ENCODE assay signal across 14 cellular contexts in the genomic region with DNA sequence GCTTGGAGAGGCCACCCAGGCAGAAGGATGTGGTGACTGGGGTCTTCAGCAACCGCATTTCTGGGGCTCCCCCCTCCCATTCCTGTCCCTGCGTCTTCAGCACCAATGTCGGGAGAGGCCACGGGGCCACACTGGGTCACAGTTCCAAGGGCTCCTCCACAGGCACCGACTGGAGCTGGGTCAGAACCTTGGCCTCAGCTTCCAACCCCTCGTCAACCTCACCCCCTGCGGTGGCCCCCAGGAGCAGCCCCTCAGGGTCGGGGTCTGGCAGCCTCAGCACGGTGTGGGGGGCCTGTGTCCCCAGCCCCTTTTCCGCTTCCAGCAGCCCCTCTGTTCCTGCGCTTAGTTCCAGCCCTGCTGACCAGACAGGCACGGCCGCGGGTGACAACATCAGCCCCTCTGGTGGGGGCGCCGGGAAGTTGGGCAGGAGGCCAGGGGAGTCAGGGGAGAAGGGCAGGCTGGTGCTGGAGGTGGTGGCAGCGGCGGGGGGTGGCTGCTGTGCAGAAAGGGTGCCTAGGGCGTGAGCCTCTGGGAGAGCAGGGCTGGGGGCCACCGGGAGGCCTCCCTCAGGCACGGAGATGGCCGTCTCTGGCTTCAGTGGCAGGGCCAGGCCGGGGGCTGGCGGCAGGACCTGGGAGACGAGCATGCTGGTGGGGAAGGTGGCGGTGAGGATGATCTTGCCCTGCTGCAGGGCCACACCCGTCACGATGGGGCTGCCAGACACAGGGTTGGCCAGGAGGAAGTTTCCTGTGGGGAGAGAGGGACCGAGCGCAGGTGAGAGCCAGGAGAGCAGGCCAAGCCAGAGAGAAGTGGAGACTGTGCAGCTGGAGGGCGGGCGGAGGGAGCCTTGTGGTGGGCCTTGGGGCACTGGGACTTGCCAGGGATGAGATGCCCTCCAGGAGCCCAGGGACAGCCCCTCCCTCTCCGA. TPM values are rescaled to one million over a fixed set of nuclear protein-coding genes. Genes with fewer than 3 reads are reported as not detected.
A peak's percentile ranks its signal among the peaks of the same experiment; 100 is the strongest.
DNase-seq lines count a peak whose midpoint lies in the region; ATAC-seq and TF ChIP-seq lines count a peak whose summit lies in the region.
"Had no signal": no experiment of that assay in that cellular context is flagged by ENCODE, and none has a peak within 500 bp of the region (broad histone marks: within the 10 kb centered on the region; RNA-seq: fewer than 3 reads in every experiment).

No MANE protein-coding gene starts in this region.

- no peak overlapping the region for H3K9ac ChIP-seq in mammary epithelial cell (ENCODE audit: insufficient read depth, low read length)
- no peak overlapping the region for H3K9ac ChIP-seq in neural progenitor cell

- TF ChIP-seq CTCF in MCF 10A (IDR thresholded peaks at IDR 0.05; ENCODE audit: unreplicated experiment) = no peak
- TF ChIP-seq CTCF in mammary epithelial cell (conservative IDR thresholded peaks at IDR 0.05 in 1 of 2, IDR thresholded peaks at IDR 0.05 in 1 of 2; ENCODE audit: extremely low read depth in 1 of 2, insufficient read depth in 1 of 2, low read depth in 1 of 2, low read length in 2 of 2) = no peak
- no peak for TF ChIP-seq CTCF in neural progenitor cell (IDR thresholded peaks at IDR 0.05)
- TF ChIP-seq CTCF in upper lobe of left lung (IDR thresholded peaks at IDR 0.05) = no peak

- H3K27ac Mint-ChIP-seq in MCF 10A (ENCODE audit: low read depth, unreplicated experiment) (no peak overlapping the region), neural progenitor cell (peak overlapping the region; percentile 30)
- H3K27ac Mint-ChIP-seq: activated CD4-positive, alpha-beta memory T cell treated with anti-CD3 and anti-CD28 coated beads, Interleukin-2, amount 10 ng/mL, durations not matched to agents 7 days and 5 days had no signal

- 78% methylated on average over 17 of the region's 33 CpGs for WGBS in mammary epithelial cell (ENCODE audit: low coverage, missing lambda C conversion rate)
- 78 to 84% methylated on average over 18 to 32 of the region's 33 CpGs for WGBS in upper lobe of left lung, 2 donors

- CTCF ChIA-PET in MCF 10A (lab: Yijun Ruan, JAX) = interaction anchor here (0.5 to 0.8 kb wide), 3 partner anchors 51 to 72 kb away, joined by 3 to 4 read pairs (median 3); no protein-coding TSS in a partner anchor
- CTCF ChIA-PET in mammary epithelial cell (lab: Charles Lee; ENCODE audit: low non-redundant PET) = no interaction called here

- H3K4me1 ChIP-seq in mammary epithelial cell (ENCODE audit: insufficient read depth, low read length) (peaks cover 30% of the 10 kb centered on the region), neural progenitor cell (peaks cover 29% of the 10 kb centered on the region), upper lobe of left lung (peaks cover 25 to 64% (median 29%) of the 10 kb centered on the region in 4 donors)

- no peak for DNase-seq in MCF 10A (ENCODE audit: unreplicated experiment)
- no peak for DNase-seq in mammary epithelial cell
- DNase-seq in ecto neural progenitor cell (ENCODE audit: low spot score) = peak; percentile 50
- no peak for DNase-seq in neural progenitor cell (ENCODE audit: low spot score)
- DNase-seq in upper lobe of left lung = peak in 1 of 2 donors; percentile 78
- no peak for DNase-seq in GM03348 (ENCODE audit: low spot score)
- DNase-seq in NCI-H524 (lab: John Stamatoyannopoulos, UW) = no peak
- DNase-seq: activated CD4-positive, alpha-beta memory T cell treated with anti-CD3 and anti-CD28 coated beads, Interleukin-2, amount 10 ng/mL, durations not matched to agents 7 days and 5 days; activated gamma-delta T cell; cerebellar nuclear complex; Peyer's patch had no signal

- no peak for ATAC-seq in upper lobe of left lung (ENCODE audit: low FRiP score in 2 of 2)
- no peak for ATAC-seq in GM21390 (IDR thresholded peaks at IDR 0.05; ENCODE audit: unreplicated experiment)
- ATAC-seq: esophagus mucosa had no signal

- H3K4me3 Mint-ChIP-seq in MCF 10A (ENCODE audit: unreplicated experiment) = peak overlapping the region; percentile 38
- H3K4me3 Mint-ChIP-seq in neural progenitor cell = peak overlapping the region; percentile 76
- H3K4me3 Mint-ChIP-seq: activated CD4-positive, alpha-beta memory T cell treated with anti-CD3 and anti-CD28 coated beads, Interleukin-2, amount 10 ng/mL, durations not matched to agents 7 days and 5 days had no signal

- no peaks in the 10 kb centered on the region for H3K9me3 ChIP-seq in mammary epithelial cell (replicated peaks; ENCODE audit: insufficient read depth, low read length)
- H3K9me3 ChIP-seq in neural progenitor cell (ENCODE audit: low read depth) = no peaks in the 10 kb centered on the region
- H3K9me3 ChIP-seq in upper lobe of left lung = no peaks in the 10 kb centered on the region
- H3K9me3 ChIP-seq: Peyer's patch had no signal

- no peaks in the 10 kb centered on the region for H3K27me3 ChIP-seq in mammary epithelial cell (ENCODE audit: insufficient read depth, low read length)
- H3K27me3 ChIP-seq in neural progenitor cell = no peaks in the 10 kb centered on the region
- H3K27me3 ChIP-seq in upper lobe of left lung = peaks cover 0 to 3% (median 1%) of the 10 kb centered on the region in 4 donors
- H3K27me3 ChIP-seq: Peyer's patch had no signal

- H3K27ac ChIP-seq in mammary epithelial cell (ENCODE audit: insufficient read depth, low read depth, low read length) (no peak overlapping the region), neural progenitor cell (no peak overlapping the region), upper lobe of left lung (peak overlapping the region in 3 of 4 donors; percentile 95 to 97 (median 95))

- H2AFZ ChIP-seq in mammary epithelial cell (ENCODE audit: low read depth, low read length) (no peak overlapping the region), neural progenitor cell (replicated peaks) (no peak overlapping the region)

- H3K4me2 ChIP-seq in mammary epithelial cell (ENCODE audit: insufficient read depth, low read depth, low read length) (no peak overlapping the region), neural progenitor cell (no peak overlapping the region)

- H3K4me3 ChIP-seq in mammary epithelial cell (replicated peaks in 1 of 3; ENCODE audit: insufficient read depth in 1 of 3, low read depth in 2 of 3, low read length in 3 of 3) = no peak overlapping the region
- H3K4me3 ChIP-seq in neural progenitor cell = no peak overlapping the region
- no peak overlapping the region for H3K4me3 ChIP-seq in upper lobe of left lung

- H3K36me3 Mint-ChIP-seq in MCF 10A (ENCODE audit: insufficient read depth, unreplicated experiment) (peaks cover 33% of the 10 kb centered on the region), neural progenitor cell (no peaks in the 10 kb centered on the region)

- peaks cover 37% of the 10 kb centered on the region for H3F3A ChIP-seq in neural progenitor cell (ENCODE audit: low read depth)

- no peaks in the 10 kb centered on the region for H3K4me1 Mint-ChIP-seq in MCF 10A (ENCODE audit: insufficient read depth, unreplicated experiment)
- peaks cover 12% of the 10 kb centered on the region for H3K4me1 Mint-ChIP-seq in neural progenitor cell

- H3K36me3 ChIP-seq in mammary epithelial cell (ENCODE audit: insufficient read depth, low read length) = no peaks in the 10 kb centered on the region
- H3K36me3 ChIP-seq in neural progenitor cell = no peaks in the 10 kb centered on the region
- H3K36me3 ChIP-seq in upper lobe of left lung = no peaks in the 10 kb centered on the region
- H3K36me3 ChIP-seq: Peyer's patch had no signal

- dilution Hi-C loops in mammary epithelial cell (cut with HindIII; ENCODE audit: low sequenced_read_pairs) = no loop called here

- in situ Hi-C loops in mammary epithelial cell (cut with MboI; ENCODE audit: low sequenced_read_pairs in 2 of 2) = no loop called here

- intact Hi-C loops in MCF 10A (cut with micrococcal nuclease) = no loop called here
- intact Hi-C loops in mammary epithelial cell (cut with micrococcal nuclease) = no loop called here

- no peak for TF ChIP-seq POLR2A in upper lobe of left lung (IDR thresholded peaks at IDR 0.05)

- H3K9me3 Mint-ChIP-seq in MCF 10A (ENCODE audit: unreplicated experiment) (no peaks in the 10 kb centered on the region), neural progenitor cell (no peaks in the 10 kb centered on the region)
- H3K9me3 Mint-ChIP-seq: activated CD4-positive, alpha-beta memory T cell treated with anti-CD3 and anti-CD28 coated beads, Interleukin-2, amount 10 ng/mL, durations not matched to agents 7 days and 5 days had no signal

- TF ChIP-seq EP300 in upper lobe of left lung (IDR thresholded peaks at IDR 0.05) = no peak

- POLR2A ChIA-PET in MCF 10A (lab: Yijun Ruan, JAX) = interaction anchor here (5.2 to 5.9 kb wide), 2 partner anchors 7 to 50 kb away, joined by 38 to 152 read pairs; no protein-coding TSS in a partner anchor

- H3K27me3 Mint-ChIP-seq in MCF 10A (ENCODE audit: insufficient read depth, unreplicated experiment) (no peaks in the 10 kb centered on the region), neural progenitor cell (ENCODE audit: insufficient read depth, low read depth) (peaks cover 12% of the 10 kb centered on the region)

- no peaks in the 10 kb centered on the region for H4K20me1 ChIP-seq in mammary epithelial cell (ENCODE audit: insufficient read depth, low read length)
- peaks cover 14% of the 10 kb centered on the region for H4K20me1 ChIP-seq in neural progenitor cell (ENCODE audit: low read depth)

- H3K79me2 ChIP-seq in mammary epithelial cell (ENCODE audit: insufficient read depth, low read length) (no peaks in the 10 kb centered on the region), neural progenitor cell (ENCODE audit: low read depth) (peaks cover 25% of the 10 kb centered on the region)

- TSS peak; percentile 15 for BruUV-seq in MCF 10A (replicated peaks; lab: Mats Ljungman, UMichigan)
- BruUV-seq in mammary epithelial cell (replicated peaks; lab: Mats Ljungman, UMichigan) = no TSS peak

RNA-seq across cellular contexts. Expression of a gene that starts 3.4 kb away (rescaled TPM):
- total RNA-seq in MCF 10A (2022) (17.3 and 19.6 TPM in 2 replicates), mammary epithelial cell (1 to 10 TPM; 4.2 to 9.6 TPM), neural progenitor cell (ENCODE audit: low replicate concordance) (8.1 and 50.8 TPM in 2 replicates), upper lobe of left lung (10 to 100 TPM in 4 of 6 donors, 1 to 10 TPM in 2; 6.2 to 36.7 (median 17.8) TPM)
- 4.7 TPM for polyA plus RNA-seq in mammary epithelial cell
- 7.1 TPM for polyA minus RNA-seq in mammary epithelial cell

RNA-seq across cellular contexts. Expression of a gene that starts 16.7 kb away (rescaled TPM):
- total RNA-seq in MCF 10A (2022) (40.5 and 52.4 TPM in 2 replicates), mammary epithelial cell (10 to 100 TPM; 10.0 to 43.2 TPM), neural progenitor cell (ENCODE audit: low replicate concordance) (5.5 and 33.2 TPM in 2 replicates), upper lobe of left lung (100 to 1,000 TPM in 1 of 6 donors, 10 to 100 TPM in 5; 24.2 to 192 (median 43.8) TPM)
- polyA plus RNA-seq in mammary epithelial cell = 9.8 TPM
- polyA minus RNA-seq in mammary epithelial cell = 7.1 TPM

RNA-seq across cellular contexts. Expression of a gene that starts 27.0 kb away (rescaled TPM):
- 57.5 and 71.6 TPM in 2 replicates for total RNA-seq in MCF 10A (2022)
- 10 to 100 TPM; 40.0 to 56.7 TPM for total RNA-seq in mammary epithelial cell
- polyA plus RNA-seq in mammary epithelial cell = 17.0 TPM
- 8.7 TPM for polyA minus RNA-seq in mammary epithelial cell
- total RNA-seq in neural progenitor cell (ENCODE audit: low replicate concordance) = 22.8 and 50.3 TPM in 2 replicates
- 100 to 1,000 TPM in 1 of 6 donors, 10 to 100 TPM in 5; 29.4 to 109 (median 57.4) TPM for total RNA-seq in upper lobe of left lung

RNA-seq across cellular contexts. Expression of a gene that starts 32.4 kb away (rescaled TPM):
- not detected in 2 replicates for total RNA-seq in MCF 10A (2022)
- total RNA-seq in mammary epithelial cell = not detected
- 0.01 TPM for polyA plus RNA-seq in mammary epithelial cell
- polyA minus RNA-seq in mammary epithelial cell = not detected
- total RNA-seq in neural progenitor cell (ENCODE audit: low replicate concordance) = 0.06 TPM in 1 of 2 replicates, not detected in the other
- not detected for total RNA-seq in upper lobe of left lung
- total RNA-seq: activated CD4-positive, alpha-beta memory T cell treated with anti-CD3 and anti-CD28 coated beads, Interleukin-2, amount 10 ng/mL, durations not matched to agents 7 days and 5 days; esophagus mucosa; mucosa of gallbladder; Peyer's patch had no signal

RNA-seq across cellular contexts. Expression of a gene that starts 34.9 kb away (rescaled TPM):
- total RNA-seq in MCF 10A (2022) (13.6 and 15.0 TPM in 2 replicates), mammary epithelial cell (10 to 100 TPM in 1 of 2 donors, 1 to 10 TPM in 1; 9.5 to 19.5 TPM), neural progenitor cell (ENCODE audit: low replicate concordance) (7.5 and 21.3 TPM in 2 replicates), upper lobe of left lung (10 to 100 TPM; 12.0 to 21.1 (median 20.6) TPM)
- polyA plus RNA-seq in mammary epithelial cell = 3.6 TPM
- polyA minus RNA-seq in mammary epithelial cell = 3.5 TPM

Comparison
In these comparisons a context has a peak if more than half of its experiments do, and no peak if none do; other contexts are left out.
1. H3K27ac ChIP-seq: peak in upper lobe of left lung (3 of 4); none in mammary epithelial cell (single experiment) and neural progenitor cell (single experiment).